In genomic region chr10:11612004-11613001, GRCh38 we compare ENCODE assay signal across 8 cellular contexts. TPM values are rescaled to one million over a fixed set of nuclear protein-coding genes. Genes with fewer than 3 reads are reported as not detected.
DNase-seq lines count a peak whose midpoint lies in the region; ATAC-seq and TF ChIP-seq lines count a peak whose summit lies in the region.

No MANE protein-coding gene starts in this region.

- peak overlapping the region; percentile 69 for H3K4me3 Mint-ChIP-seq in chondrocyte (ENCODE audit: unreplicated experiment)

- H3K4me3 ChIP-seq in mesenchymal stem cell (ENCODE audit: insufficient read depth in 1 of 2, low read depth in 1 of 2, low read length in 2 of 2): peak overlapping the region; percentile 93 to 94
- H3K4me3 ChIP-seq in upper lobe of left lung: peak overlapping the region; percentile 66 to 94 (median 92)

- peak overlapping the region; percentile 51 for H3K27ac Mint-ChIP-seq in chondrocyte (ENCODE audit: unreplicated experiment)

- peak overlapping the region; percentile 88 for H4K91ac ChIP-seq in mesenchymal stem cell (ENCODE audit: low read length)

- H3K79me1 ChIP-seq in mesenchymal stem cell (replicated peaks; ENCODE audit: low read length, poor library complexity, severe bottlenecking): peaks cover 6% of the 10 kb centered on the region

- peak overlapping the region; percentile 39 for H2BK5ac ChIP-seq in mesenchymal stem cell (ENCODE audit: low read depth, low read length, poor library complexity, severe bottlenecking)

- peak overlapping the region; percentile 98 for H4K8ac ChIP-seq in mesenchymal stem cell (ENCODE audit: low read length)

- no peak for TF ChIP-seq POLR2A in upper lobe of left lung (IDR thresholded peaks at IDR 0.05)

- H3K36me3 Mint-ChIP-seq in chondrocyte (ENCODE audit: low read depth): no peaks in the 10 kb centered on the region

- H2BK120ac ChIP-seq in mesenchymal stem cell (ENCODE audit: low read depth, low read length): no peak overlapping the region

- H3K9ac ChIP-seq in mesenchymal stem cell (ENCODE audit: low read length): peak overlapping the region; percentile 87

- no peak overlapping the region for H3K23ac ChIP-seq in mesenchymal stem cell (ENCODE audit: low read length in 2 of 2)

- WGBS in mesenchymal stem cell: 61% methylated on average over 9 of the region's 12 CpGs
- WGBS in upper lobe of left lung, 2 donors: 9 to 13% methylated on average over 12 of the region's 12 CpGs

- H3K27me3 Mint-ChIP-seq in chondrocyte (ENCODE audit: low read depth): no peaks in the 10 kb centered on the region

- H3K36me3 ChIP-seq in mesenchymal stem cell (ENCODE audit: control insufficient read depth in 1 of 2, insufficient read depth in 2 of 2, low read depth in 1 of 2, low read length in 2 of 2): no peaks in the 10 kb centered on the region
- no peaks in the 10 kb centered on the region for H3K36me3 ChIP-seq in upper lobe of left lung

- H3K27me3 ChIP-seq in mesenchymal stem cell (ENCODE audit: control insufficient read depth in 1 of 2, insufficient read depth in 1 of 2, low read length in 2 of 2) (no peaks in the 10 kb centered on the region), upper lobe of left lung (no peaks in the 10 kb centered on the region)

- DNase-seq in NCI-H1417 (lab: John Stamatoyannopoulos, UW) (peak; percentile 20 to 66 (median 34)), NCI-H1417 treated with DMSO at 0.1 percent for 48 hours (lab: John Stamatoyannopoulos, UW) (no peak), NOMO-1 treated with DMSO at 0.1 percent for 48 hours (lab: John Stamatoyannopoulos, UW; ENCODE audit: unreplicated experiment) (peak; percentile 45), chondrocyte (ENCODE audit: low spot score) (no peak), mesenchymal stem cell (peak; percentile 24), upper lobe of left lung (no peak), posterior vena cava (ENCODE audit: low spot score) (no peak)

- H3K18ac ChIP-seq in mesenchymal stem cell (ENCODE audit: low read depth in 1 of 2, low read length in 2 of 2): peak overlapping the region; percentile 87 to 91

- H3K9me3 ChIP-seq in mesenchymal stem cell (ENCODE audit: control insufficient read depth, low read length) (no peaks in the 10 kb centered on the region), upper lobe of left lung (no peaks in the 10 kb centered on the region)

- no peak for TF ChIP-seq EP300 in upper lobe of left lung (IDR thresholded peaks at IDR 0.05)

- TF ChIP-seq CTCF in chondrocyte (IDR thresholded peaks at IDR 0.05): no peak
- no peak for TF ChIP-seq CTCF in upper lobe of left lung (IDR thresholded peaks at IDR 0.05)

- peaks cover 8% of the 10 kb centered on the region for H3K4me1 ChIP-seq in mesenchymal stem cell (ENCODE audit: control insufficient read depth, insufficient read depth, low read depth, low read length)
- H3K4me1 ChIP-seq in upper lobe of left lung: peaks cover 15 to 25% (median 24%) of the 10 kb centered on the region in 4 donors

- H3K14ac ChIP-seq in mesenchymal stem cell (ENCODE audit: low read length in 2 of 2): no peak overlapping the region

- H2AFZ ChIP-seq in mesenchymal stem cell (ENCODE audit: low read depth, low read length): peak overlapping the region; percentile 98

- intact Hi-C loops in posterior vena cava (cut with DNase I): loop anchor here in 1 of 2 donors (5.0 kb wide), 1 partner anchor 85 kb away; no protein-coding TSS in a partner anchor

- peak overlapping the region in 1 of 2 experiments; percentile 83 for H2BK12ac ChIP-seq in mesenchymal stem cell (ENCODE audit: low read length in 2 of 2)

- H3K4me1 Mint-ChIP-seq in chondrocyte (ENCODE audit: low read depth): peaks cover 22% of the 10 kb centered on the region

- no peak overlapping the region for H2BK15ac ChIP-seq in mesenchymal stem cell (ENCODE audit: low read depth, poor library complexity, severe bottlenecking)

- ATAC-seq in upper lobe of left lung (ENCODE audit: low FRiP score in 2 of 2) (peak in 1 of 2 donors; percentile 1), GM18868 (IDR thresholded peaks at IDR 0.05; ENCODE audit: unreplicated experiment) (no peak)

- H3K4me2 ChIP-seq in mesenchymal stem cell (ENCODE audit: low read length, poor library complexity, severe bottlenecking): peak overlapping the region; percentile 88

- H2AK5ac ChIP-seq in mesenchymal stem cell (ENCODE audit: low read length, severe bottlenecking): no peak overlapping the region

- H3K27ac ChIP-seq in mesenchymal stem cell (ENCODE audit: low read length, poor library complexity, severe bottlenecking) (no peak overlapping the region), upper lobe of left lung (peak overlapping the region; percentile 89 to 95 (median 94))

- H3K4ac ChIP-seq in mesenchymal stem cell (ENCODE audit: low read depth in 1 of 2, low read length in 2 of 2): peak overlapping the region in 1 of 2 experiments; percentile 78

- H3K9me3 Mint-ChIP-seq in chondrocyte (ENCODE audit: low read depth): peaks cover 2% of the 10 kb centered on the region

RNA-seq across cellular contexts. Expression of gene USP6NL, which starts 0.9 kb away (rescaled TPM):
- 11.7 to 12.3 TPM (median 12.3 TPM) in 3 replicates for total RNA-seq in chondrocyte
- polyA plus RNA-seq in mesenchymal stem cell (2013, experiment 1 of 2): 14.0 TPM
- 14.2 TPM for polyA plus RNA-seq in mesenchymal stem cell (2013, experiment 2 of 2)
- 10 to 100 TPM; 16.4 to 28.6 (median 21.8) TPM for total RNA-seq in upper lobe of left lung
- 10 to 100 TPM; 11.2 to 18.4 TPM for total RNA-seq in posterior vena cava

Comparison
In these comparisons a context has a peak if more than half of its experiments do, and no peak if none do; other contexts are left out.
1. DNase-seq: peak in NCI-H1417 (3 of 3), NOMO-1 treated with DMSO at 0.1 percent for 48 hours (single experiment) and mesenchymal stem cell (single experiment); none in NCI-H1417 treated with DMSO at 0.1 percent for 48 hours (single experiment), chondrocyte (single experiment), upper lobe of left lung (0 of 2) and posterior vena cava (single experiment).